In genomic region chr2:125561302-125561701, GRCh38 we compare ENCODE assay signal across 19 cellular contexts.
A peak's percentile ranks its signal among the peaks of the same experiment; 100 is the strongest.
DNase-seq lines count a peak whose midpoint lies in the region; ATAC-seq and TF ChIP-seq lines count a peak whose summit lies in the region.
"Had no signal": no experiment of that assay in that cellular context is flagged by ENCODE, and none has a peak within 500 bp of the region (broad histone marks: within the 10 kb centered on the region; RNA-seq: fewer than 3 reads in every experiment).

No MANE protein-coding gene starts in this region.

- intact Hi-C loops in colonic mucosa (cut with DNase I): no loop called here
- intact Hi-C loops in left colon (cut with DNase I, micrococcal nuclease): no loop called here

- H3K27me3 ChIP-seq in colonic mucosa (no peaks in the 10 kb centered on the region), mucosa of rectum (ENCODE audit: control insufficient read depth in 2 of 2, insufficient read depth in 2 of 2, low read length in 2 of 2) (no peaks in the 10 kb centered on the region)
- H3K27me3 ChIP-seq: BLaER1 treated with 17β-estradiol and CSF1 and Interleukin-3, amounts not matched to agents 10 nM and 100 nM had no signal

- H3K27ac ChIP-seq in colonic mucosa (peak overlapping the region; percentile 1), mucosa of rectum (ENCODE audit: low read depth in 2 of 2, low read length in 2 of 2) (peak overlapping the region in 1 of 2 donors; percentile 73)
- H3K27ac ChIP-seq: BLaER1 treated with 17β-estradiol and CSF1 and Interleukin-3, amounts not matched to agents 10 nM and 100 nM; C4-2B had no signal

- H3K4me3 ChIP-seq in colonic mucosa (no peak overlapping the region), mucosa of rectum (ENCODE audit: low read length in 2 of 2) (peak overlapping the region; percentile 8)
- H3K4me3 ChIP-seq: BLaER1 treated with 17β-estradiol and CSF1 and Interleukin-3, amounts not matched to agents 10 nM and 100 nM; GM12878 had no signal

- no peaks in the 10 kb centered on the region for H3K9me3 ChIP-seq in colonic mucosa
- H3K9me3 ChIP-seq in mucosa of rectum (ENCODE audit: control insufficient read depth in 2 of 2, low read length in 2 of 2): no peaks in the 10 kb centered on the region
- H3K9me3 ChIP-seq: BLaER1 treated with 17β-estradiol and CSF1 and Interleukin-3, amounts not matched to agents 10 nM and 100 nM; Caco-2 had no signal

- TF ChIP-seq CTCF in colonic mucosa (IDR thresholded peaks at IDR 0.05): no peak

- ATAC-seq in left colon (peak; percentile 93), GM19395 (IDR thresholded peaks at IDR 0.05; ENCODE audit: unreplicated experiment) (no peak)
- ATAC-seq: CD8-positive, alpha-beta T cell had no signal

- no peaks in the 10 kb centered on the region for H3K4me1 ChIP-seq in colonic mucosa
- H3K4me1 ChIP-seq in mucosa of rectum (ENCODE audit: control insufficient read depth in 2 of 2, insufficient read depth in 2 of 2, low read length in 2 of 2): peaks cover 4 to 21% of the 10 kb centered on the region in 2 donors
- H3K4me1 ChIP-seq: Caco-2 had no signal

- H3K9ac ChIP-seq in colonic mucosa (ENCODE audit: low read depth in 2 of 2, low read length in 2 of 2) (no peak overlapping the region), mucosa of rectum (ENCODE audit: low read depth in 1 of 2, low read length in 2 of 2) (no peak overlapping the region)
- H3K9ac ChIP-seq: BLaER1 treated with 17β-estradiol and CSF1 and Interleukin-3, amounts not matched to agents 10 nM and 100 nM had no signal

- DNase-seq in colonic mucosa: peak; percentile 24
- peak; percentile 15 to 30 for DNase-seq in left colon
- no peak for DNase-seq in DMS79 treated with DMSO at 0.1 percent for 48 hours (lab: John Stamatoyannopoulos, UW)
- DNase-seq in Ammon's horn (ENCODE audit: low spot score): no peak
- DNase-seq in dedifferentiated amniotic fluid mesenchymal stem cell (ENCODE audit: extremely low spot score): no peak
- DNase-seq: 8988T; ACHN; Caco-2; Calu3; CD4-positive, alpha-beta T cell; CD8-positive, alpha-beta T cell; DND-41; EL; GDM1 had no signal

- H3K36me3 ChIP-seq in colonic mucosa (no peaks in the 10 kb centered on the region), mucosa of rectum (ENCODE audit: control insufficient read depth in 2 of 2, insufficient read depth in 2 of 2, low read length in 2 of 2) (no peaks in the 10 kb centered on the region)
- H3K36me3 ChIP-seq: BLaER1 treated with 17β-estradiol and CSF1 and Interleukin-3, amounts not matched to agents 10 nM and 100 nM had no signal

Comparison
In these comparisons a context has a peak if more than half of its experiments do, and no peak if none do; other contexts are left out.
1. DNase-seq: peak in colonic mucosa (single experiment) and left colon (2 of 2); none in DMS79 treated with DMSO at 0.1 percent for 48 hours (single experiment), Ammon's horn (single experiment) and dedifferentiated amniotic fluid mesenchymal stem cell (single experiment).